Comparison of ENCODE assay signal across 8 cellular contexts in the genomic region with DNA sequence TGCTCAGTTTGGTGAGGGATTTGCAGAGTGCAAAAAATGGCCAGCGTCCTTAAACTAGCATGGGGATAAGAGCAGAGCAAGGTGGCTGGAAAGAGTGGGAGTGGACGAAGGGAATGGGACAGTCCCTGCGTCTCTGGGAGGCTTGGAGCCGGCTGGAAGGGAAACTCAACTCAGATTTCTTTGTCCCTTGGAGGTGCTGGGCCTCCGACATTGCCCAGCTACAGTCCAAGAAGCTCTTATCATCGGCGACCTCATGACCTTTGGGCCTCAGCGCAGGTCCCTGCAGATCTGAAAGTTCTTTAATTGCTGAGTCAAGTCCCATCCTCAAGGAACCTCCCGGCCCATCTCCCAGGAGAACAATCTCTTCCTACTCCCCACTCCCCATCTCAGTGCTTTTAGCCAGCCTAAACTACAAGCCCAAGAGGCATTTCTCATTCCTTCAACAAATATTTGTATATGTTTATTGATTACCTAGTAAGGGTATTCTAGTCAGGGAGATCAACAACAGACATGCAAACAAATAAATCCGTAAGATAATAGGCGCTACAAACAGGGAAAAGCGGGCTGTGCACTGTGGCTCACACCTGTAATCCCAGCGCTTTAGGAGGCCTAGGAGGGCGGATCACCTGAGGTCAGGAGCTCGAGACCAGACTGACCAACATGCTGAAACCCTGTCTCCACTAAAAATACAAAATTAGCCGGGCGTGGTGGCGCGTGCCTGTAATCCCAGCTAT. TPM values are rescaled to one million over a fixed set of nuclear protein-coding genes. Genes with fewer than 3 reads are reported as not detected.
DNase-seq lines count a peak whose midpoint lies in the region; ATAC-seq and TF ChIP-seq lines count a peak whose summit lies in the region.

No MANE protein-coding gene starts in this region.

- no peak overlapping the region for H2BK120ac ChIP-seq in mesendoderm (ENCODE audit: low read depth, low read length)

- no peaks in the 10 kb centered on the region for H3K79me2 ChIP-seq in mesendoderm (ENCODE audit: control insufficient read depth, insufficient read depth, low read length)

- H3K4ac ChIP-seq in mesendoderm (ENCODE audit: low read depth, low read length): no peak overlapping the region

- WGBS in heart right ventricle, 2 donors: 70 to 75% methylated on average over 19 of the region's 19 CpGs
- no CpG with 5 or more reads among the region's 19 CpGs for WGBS in mesendoderm (ENCODE audit: extremely low coverage, insufficient coverage, low lambda C conversion rate)

- no peak overlapping the region for H2BK15ac ChIP-seq in mesendoderm (replicated peaks; ENCODE audit: low read depth)

- H3K4me3 ChIP-seq in heart right ventricle (peak overlapping the region in 9 of 10 donors; percentile 45 to 87 (median 71)), brain microvascular endothelial cell (ENCODE audit: low read depth, low read length) (peak overlapping the region; percentile 79), mesendoderm (ENCODE audit: low read length) (no peak overlapping the region), vagina (peak overlapping the region; percentile 52 to 58)

- TF ChIP-seq POLR2A in vagina (IDR thresholded peaks at IDR 0.05): no peak

- no peak overlapping the region for H3K18ac ChIP-seq in mesendoderm (ENCODE audit: low read length)

- H3K56ac ChIP-seq in mesendoderm (ENCODE audit: low read length): peak overlapping the region; percentile 91

- H3K9me3 ChIP-seq in heart right ventricle: no peaks in the 10 kb centered on the region
- no peaks in the 10 kb centered on the region for H3K9me3 ChIP-seq in vagina

- intact Hi-C loops in heart right ventricle (cut with DNase I): no loop called here
- intact Hi-C loops in cardiac septum (cut with DNase I): no loop called here
- intact Hi-C loops in vagina (cut with DNase I): no loop called here

- peak overlapping the region; percentile 82 for H3K9ac ChIP-seq in mesendoderm (ENCODE audit: low read length)

- H3K27ac ChIP-seq in heart right ventricle (peak overlapping the region; percentile 62 to 93 (median 82)), brain microvascular endothelial cell (no peak overlapping the region), mesendoderm (ENCODE audit: low read depth, low read length) (no peak overlapping the region), vagina (peak overlapping the region; percentile 88)

- H3K23ac ChIP-seq in mesendoderm (ENCODE audit: low read length): no peak overlapping the region

- H4K8ac ChIP-seq in mesendoderm (ENCODE audit: low read depth, low read length): no peak overlapping the region

- no peak overlapping the region for H2AK5ac ChIP-seq in mesendoderm (ENCODE audit: low read length)

- H3K36me3 ChIP-seq in heart right ventricle (no peaks in the 10 kb centered on the region), brain microvascular endothelial cell (replicated peaks) (no peaks in the 10 kb centered on the region), mesendoderm (ENCODE audit: control insufficient read depth, insufficient read depth, low read length) (no peaks in the 10 kb centered on the region), vagina (no peaks in the 10 kb centered on the region)

- ATAC-seq in heart right ventricle: no peak
- ATAC-seq in GM18861 (IDR thresholded peaks at IDR 0.05; ENCODE audit: unreplicated experiment): no peak
- no peak for ATAC-seq in HG03442 (IDR thresholded peaks at IDR 0.05; ENCODE audit: unreplicated experiment)

- DNase-seq in heart right ventricle (no peak), cardiac septum (ENCODE audit: low spot score) (no peak), brain microvascular endothelial cell (no peak), mesendoderm (peak; percentile 19), vagina (ENCODE audit: extremely low spot score in 2 of 2) (no peak), cerebellum (ENCODE audit: low spot score) (no peak)

- H4K5ac ChIP-seq in mesendoderm (ENCODE audit: low read length): no peak overlapping the region

- in situ Hi-C loops in brain microvascular endothelial cell (cut with HindIII; ENCODE audit: low pct_ligation_motif_present, low sequenced_read_pairs): no loop called here

- TF ChIP-seq CTCF in heart right ventricle (IDR thresholded peaks at IDR 0.05) (no peak), brain microvascular endothelial cell (IDR thresholded peaks at IDR 0.05; ENCODE audit: low read depth, low read length, missing control alignments) (no peak), vagina (IDR thresholded peaks at IDR 0.05) (no peak)

- no peak overlapping the region for H2BK5ac ChIP-seq in mesendoderm (ENCODE audit: low read length)

- H3K27me3 ChIP-seq in heart right ventricle (no peaks in the 10 kb centered on the region), brain microvascular endothelial cell (replicated peaks) (no peaks in the 10 kb centered on the region), mesendoderm (ENCODE audit: insufficient read depth, low read length, poor library complexity) (no peaks in the 10 kb centered on the region), vagina (no peaks in the 10 kb centered on the region)

- no peaks in the 10 kb centered on the region for H3K79me1 ChIP-seq in mesendoderm (ENCODE audit: low read length)

- peak overlapping the region; percentile 83 for H3K4me2 ChIP-seq in mesendoderm (ENCODE audit: low read length)

- H3K4me1 ChIP-seq in heart right ventricle (peaks cover 11 to 43% (median 27%) of the 10 kb centered on the region in 9 donors), mesendoderm (ENCODE audit: control insufficient read depth, low read depth, low read length) (peaks cover 7% of the 10 kb centered on the region), vagina (peaks cover 32% of the 10 kb centered on the region)

RNA-seq across cellular contexts. Expression of a gene that starts 1.0 kb away (rescaled TPM):
- total RNA-seq in heart right ventricle: 10 to 100 TPM in 1 of 10 donors, 1 to 10 TPM in 9; 5.2 to 15.2 (median 7.3) TPM
- polyA plus RNA-seq in heart right ventricle: 1 to 10 TPM; 4.5 to 7.8 TPM
- total RNA-seq in cardiac septum: 8.7 TPM
- polyA plus RNA-seq in mesendoderm (2013, experiment 1 of 2): 3.7 TPM
- 3.5 TPM for polyA plus RNA-seq in mesendoderm (2013, experiment 2 of 2)
- total RNA-seq in vagina: 20.6 TPM
- 28.3 TPM for total RNA-seq in cerebellum

RNA-seq across cellular contexts. Expression of a gene that starts 12.8 kb away (rescaled TPM):
- 1 to 10 TPM; 5.3 to 9.4 (median 7.7) TPM for total RNA-seq in heart right ventricle
- polyA plus RNA-seq in heart right ventricle: 10 to 100 TPM in 1 of 2 donors, 1 to 10 TPM in 1; 4.2 to 13.8 TPM
- 6.8 TPM for total RNA-seq in cardiac septum
- polyA plus RNA-seq in mesendoderm (2013, experiment 1 of 2): 1.9 TPM
- polyA plus RNA-seq in mesendoderm (2013, experiment 2 of 2): 1.8 TPM
- 9.6 TPM for total RNA-seq in vagina
- 3.1 TPM for total RNA-seq in cerebellum

RNA-seq across cellular contexts. Expression of a gene that starts 14.4 kb away (rescaled TPM):
- total RNA-seq in heart right ventricle (10 to 100 TPM; 46.8 to 67.8 (median 62.7) TPM), cardiac septum (63.9 TPM), vagina (35.6 TPM), cerebellum (29.9 TPM)
- 10 to 100 TPM; 49.0 to 54.3 TPM for polyA plus RNA-seq in heart right ventricle
- polyA plus RNA-seq in mesendoderm (2013, experiment 1 of 2): 14.1 TPM
- 14.0 TPM for polyA plus RNA-seq in mesendoderm (2013, experiment 2 of 2)

RNA-seq across cellular contexts. Expression of a gene that starts 25.0 kb away (rescaled TPM):
- total RNA-seq in heart right ventricle (100 to 1,000 TPM in 6 of 10 donors, 10 to 100 TPM in 4; 37.4 to 154 (median 112) TPM), cardiac septum (47.8 TPM), vagina (215 TPM), cerebellum (7.7 TPM)
- 100 to 1,000 TPM; 112 to 135 TPM for polyA plus RNA-seq in heart right ventricle
- 10.0 TPM for polyA plus RNA-seq in mesendoderm (2013, experiment 1 of 2)
- 10.0 TPM for polyA plus RNA-seq in mesendoderm (2013, experiment 2 of 2)

RNA-seq across cellular contexts. Expression of a gene that starts 33.2 kb away (rescaled TPM):
- 1 to 10 TPM in 3 of 10 donors, under 1 TPM in 2, not detected in 5; 0.38 to 6.4 (median 1.0) TPM for total RNA-seq in heart right ventricle
- polyA plus RNA-seq in heart right ventricle: 1 to 10 TPM in 1 of 2 donors, under 1 TPM in 1; 0.38 to 1.5 TPM
- total RNA-seq in cardiac septum: 0.83 TPM
- 193 TPM for polyA plus RNA-seq in mesendoderm (2013, experiment 1 of 2)
- 193 TPM for polyA plus RNA-seq in mesendoderm (2013, experiment 2 of 2)
- not detected for total RNA-seq in vagina
- total RNA-seq in cerebellum: 15.2 TPM

Comparison
In these comparisons a context has a peak if more than half of its experiments do, and no peak if none do; other contexts are left out.
1. H3K27ac ChIP-seq: peak in heart right ventricle (10 of 10) and vagina (single experiment); none in brain microvascular endothelial cell (single experiment) and mesendoderm (single experiment).